In the genomic region with DNA sequence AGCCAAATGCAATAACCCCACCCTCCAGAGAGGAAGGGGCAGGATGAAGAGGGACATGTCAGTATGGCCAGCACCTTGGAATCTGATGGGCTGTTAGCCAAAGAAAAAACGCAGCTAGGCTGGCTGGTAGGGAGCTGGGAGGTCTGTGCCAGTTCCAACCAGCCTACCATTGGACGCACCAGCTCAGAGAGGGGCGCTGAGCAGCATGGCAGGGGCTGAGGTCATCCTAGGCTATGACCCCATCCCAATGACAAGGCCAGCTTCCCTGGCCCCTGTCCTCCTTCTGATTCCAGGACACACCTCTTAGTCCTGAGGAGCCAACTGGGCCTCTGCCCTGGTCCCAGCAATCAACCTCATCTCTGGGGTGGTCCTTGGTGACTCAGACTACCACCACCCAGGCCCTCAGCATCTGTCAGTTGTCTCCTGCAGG, we compare ENCODE assay signal across 8 cellular contexts. TPM values are rescaled to one million over a fixed set of nuclear protein-coding genes. Genes with fewer than 3 reads are reported as not detected.
DNase-seq lines count a peak whose midpoint lies in the region; ATAC-seq and TF ChIP-seq lines count a peak whose summit lies in the region.

No MANE protein-coding gene starts in this region.

- H3K36me3 ChIP-seq in SJCRH30 = peaks cover 6% of the 10 kb centered on the region; the same call in 1 of the 2 replicates
- H3K36me3 ChIP-seq in esophagus muscularis mucosa = peaks cover 0 to 7% (median 0%) of the 10 kb centered on the region in 4 donors
- H3K36me3 ChIP-seq in rectal smooth muscle tissue (ENCODE audit: control insufficient read depth, insufficient read depth, low read length) = no peaks in the 10 kb centered on the region

- peaks cover 79% of the 10 kb centered on the region for H3K4me1 ChIP-seq in SJCRH30
- peaks cover 94 to 100% (median 100%) of the 10 kb centered on the region in 4 donors for H3K4me1 ChIP-seq in esophagus muscularis mucosa
- peaks cover 93% of the 10 kb centered on the region for H3K4me1 ChIP-seq in rectal smooth muscle tissue (ENCODE audit: control insufficient read depth, insufficient read depth, low read length)

- 29% methylated on average over 2 of the region's 3 CpGs for WGBS in esophagus muscularis mucosa

- H3K9ac ChIP-seq in rectal smooth muscle tissue (ENCODE audit: low read length) = peak overlapping the region; percentile 14

- TF ChIP-seq POLR2A in esophagus muscularis mucosa (IDR thresholded peaks at IDR 0.05; ENCODE audit: low read depth) = no peak

- no peaks in the 10 kb centered on the region for H3K9me3 Mint-ChIP-seq in CD14-positive monocyte

- in situ Hi-C loops in GM13977 (cut with MboI; ENCODE audit: low pct_unique_long_range_greater_than_20kb, low sequenced_read_pairs, unreplicated experiment) = no loop called here

- DNase-seq in CD14-positive monocyte (ENCODE audit: low spot score) (no peak), SJCRH30 (peak; percentile 82 to 85), esophagus muscularis mucosa (ENCODE audit: extremely low spot score) (no peak), sciatic nerve (ENCODE audit: low spot score) (no peak), GM13977 (ENCODE audit: low spot score) (no peak), glomerular visceral epithelial cell (ENCODE audit: extremely low spot score) (no peak)

- no peaks in the 10 kb centered on the region for H3K9me3 ChIP-seq in SJCRH30 (replicated peaks)
- H3K9me3 ChIP-seq in esophagus muscularis mucosa = no peaks in the 10 kb centered on the region

- H3K27me3 Mint-ChIP-seq in CD14-positive monocyte (ENCODE audit: low read depth in 3 of 3) = no peaks in the 10 kb centered on the region

- H3K27ac ChIP-seq in SJCRH30 = peak overlapping the region; percentile 68
- H3K27ac ChIP-seq in esophagus muscularis mucosa (replicated peaks in 1 of 4) = peak overlapping the region; percentile 97 to 100 (median 98)
- peak overlapping the region; percentile 100 for H3K27ac ChIP-seq in rectal smooth muscle tissue (ENCODE audit: low read depth, low read length)

- TF ChIP-seq EP300 in esophagus muscularis mucosa (IDR thresholded peaks at IDR 0.05) = no peak

- intact Hi-C loops in CD14-positive monocyte (cut with micrococcal nuclease) = no loop called here
- intact Hi-C loops in esophagus muscularis mucosa (cut with DNase I) = no loop called here
- intact Hi-C loops in sciatic nerve (cut with DNase I) = no loop called here

- ATAC-seq in HG03025 (IDR thresholded peaks at IDR 0.05; ENCODE audit: low FRiP score, unreplicated experiment) = no peak
- ATAC-seq in sciatic nerve = no peak

- H3K4me3 ChIP-seq in SJCRH30 (no peak overlapping the region), esophagus muscularis mucosa (peak overlapping the region in 3 of 4 donors; percentile 2 to 5 (median 3)), rectal smooth muscle tissue (ENCODE audit: low read length) (peak overlapping the region; percentile 17)

- H3K27me3 ChIP-seq in SJCRH30 (no peaks in the 10 kb centered on the region), esophagus muscularis mucosa (no peaks in the 10 kb centered on the region), rectal smooth muscle tissue (ENCODE audit: control insufficient read depth, insufficient read depth, low read length) (no peaks in the 10 kb centered on the region)

- H3K36me3 Mint-ChIP-seq in CD14-positive monocyte = peaks cover 20 to 45% of the 10 kb centered on the region in 2 donors

- TF ChIP-seq CTCF in CD14-positive monocyte (IDR thresholded peaks at IDR 0.05) = no peak
- no peak for TF ChIP-seq CTCF in esophagus muscularis mucosa (IDR thresholded peaks at IDR 0.05)
- no peak for TF ChIP-seq CTCF in GM13977 (IDR thresholded peaks at IDR 0.05; ENCODE audit: extremely low read depth, insufficient read depth, missing control alignments)

- H3K27ac Mint-ChIP-seq in CD14-positive monocyte = peak overlapping the region; percentile 31 to 85 (median 60)

- peaks cover 50% of the 10 kb centered on the region for H3K4me1 Mint-ChIP-seq in CD14-positive monocyte

- H3K4me3 Mint-ChIP-seq in CD14-positive monocyte = peak overlapping the region in 1 of 2 donors; percentile 61

RNA-seq across cellular contexts. Expression of gene ACTN1, which starts 12.2 kb away (rescaled TPM):
- 10 to 100 TPM; 41.4 to 75.0 TPM for polyA plus RNA-seq in CD14-positive monocyte
- 101 and 104 TPM in 2 replicates for total RNA-seq in SJCRH30 (2014; rRNA removed; shearing (Covaris generic))
- total RNA-seq in esophagus muscularis mucosa (1,000 to 10,000 TPM in 3 of 4 donors, 100 to 1,000 TPM in 1; 958 to 2,110 (median 1,439) TPM), sciatic nerve (216 TPM)

Comparison
In these comparisons a context has a peak if more than half of its experiments do, and no peak if none do; other contexts are left out.
1. DNase-seq: peak in SJCRH30 (2 of 2); none in CD14-positive monocyte (single experiment), esophagus muscularis mucosa (single experiment), sciatic nerve (single experiment), GM13977 (single experiment) and glomerular visceral epithelial cell (single experiment).
2. Peak in every context shown above with its lines, with median percentiles within 50 percentile points of each other: H3K27ac ChIP-seq.